ENCODE assay signal across 23 cellular contexts in genomic region chr9:89902450-89902849, GRCh38.
DNase-seq lines count a peak whose midpoint lies in the region; ATAC-seq and TF ChIP-seq lines count a peak whose summit lies in the region.
"Had no signal": no experiment of that assay in that cellular context is flagged by ENCODE, and none has a peak within 500 bp of the region (broad histone marks: within the 10 kb centered on the region; RNA-seq: fewer than 3 reads in every experiment).

No MANE protein-coding gene starts in this region.

- no peaks in the 10 kb centered on the region for H3F3A ChIP-seq in neural progenitor cell (ENCODE audit: low read depth)

- H3K27ac Mint-ChIP-seq in endodermal cell (no peak overlapping the region), neural progenitor cell (no peak overlapping the region)
- no peak overlapping the region for H3K27ac Mint-ChIP-seq in naive thymus-derived CD4-positive, alpha-beta T cell
- H3K27ac Mint-ChIP-seq: activated naive CD4-positive, alpha-beta T cell treated with anti-CD3 and anti-CD28 coated beads, Interleukin-2, amount 10 ng/mL, durations not matched to agents 7 days and 5 days had no signal

- H3K4me1 ChIP-seq in endodermal cell (ENCODE audit: control insufficient read depth, insufficient read depth, low read length) (peaks cover 6% of the 10 kb centered on the region), neural progenitor cell (no peaks in the 10 kb centered on the region)
- no peaks in the 10 kb centered on the region for H3K4me1 ChIP-seq in naive thymus-derived CD4-positive, alpha-beta T cell (ENCODE audit: control insufficient read depth in 2 of 2, insufficient read depth in 2 of 2, low read length in 2 of 2)

- TF ChIP-seq RAD21 in Ishikawa (IDR thresholded peaks at IDR 0.05; ENCODE audit: low read depth), result no peak

- no peaks in the 10 kb centered on the region for H3K79me2 ChIP-seq in neural progenitor cell (ENCODE audit: low read depth)

- H3K27me3 Mint-ChIP-seq in endodermal cell (ENCODE audit: insufficient read depth) (no peaks in the 10 kb centered on the region), neural progenitor cell (ENCODE audit: insufficient read depth, low read depth) (peaks cover 3% of the 10 kb centered on the region)
- H3K27me3 Mint-ChIP-seq in naive thymus-derived CD4-positive, alpha-beta T cell, result peaks cover 5 to 68% (median 21%) of the 10 kb centered on the region in 5 donors

- no peak overlapping the region for H3K4me3 Mint-ChIP-seq in endodermal cell
- peak overlapping the region; percentile 33 for H3K4me3 Mint-ChIP-seq in neural progenitor cell
- no peak overlapping the region for H3K4me3 Mint-ChIP-seq in naive thymus-derived CD4-positive, alpha-beta T cell
- H3K4me3 Mint-ChIP-seq: activated naive CD4-positive, alpha-beta T cell treated with anti-CD3 and anti-CD28 coated beads, Interleukin-2, amount 10 ng/mL, durations not matched to agents 7 days and 5 days; activated T-cell treated with anti-CD3 and anti-CD28 coated beads, Interleukin-2, amount 50 U/mL, for 4 hours; effector memory CD8-positive, alpha-beta T cell had no signal

- H3K27ac ChIP-seq in endodermal cell (ENCODE audit: low read depth, low read length) (peak overlapping the region; percentile 70), neural progenitor cell (no peak overlapping the region)
- H3K27ac ChIP-seq in naive thymus-derived CD4-positive, alpha-beta T cell (ENCODE audit: low read depth, low read length), result no peak overlapping the region
- H3K27ac ChIP-seq: heart left ventricle, left ventricle myocardium inferior, SK-N-MC had no signal

- POLR2A ChIA-PET in naive thymus-derived CD4-positive, alpha-beta T cell (lab: Charles Lee), result no interaction called here

- no peak overlapping the region for H3K9ac ChIP-seq in endodermal cell (ENCODE audit: extremely low read depth, low read length, poor library complexity, severe bottlenecking)
- H3K9ac ChIP-seq in neural progenitor cell, result no peak overlapping the region

- H3K4me3 ChIP-seq in endodermal cell (ENCODE audit: low read length), result no peak overlapping the region
- H3K4me3 ChIP-seq in neural progenitor cell, result no peak overlapping the region
- H3K4me3 ChIP-seq in naive thymus-derived CD4-positive, alpha-beta T cell (ENCODE audit: low read length), result no peak overlapping the region
- H3K4me3 ChIP-seq: heart left ventricle, K562, left ventricle myocardium inferior, SK-N-MC, spleen had no signal

- no peaks in the 10 kb centered on the region for H3K9me3 Mint-ChIP-seq in endodermal cell
- no peaks in the 10 kb centered on the region for H3K9me3 Mint-ChIP-seq in neural progenitor cell
- peaks cover 0 to 2% (median 0%) of the 10 kb centered on the region in 11 donors for H3K9me3 Mint-ChIP-seq in naive thymus-derived CD4-positive, alpha-beta T cell
- H3K9me3 Mint-ChIP-seq: activated naive CD4-positive, alpha-beta T cell treated with anti-CD3 and anti-CD28 coated beads, Interleukin-2, amount 10 ng/mL, durations not matched to agents 7 days and 5 days; activated T-cell treated with anti-CD3 and anti-CD28 coated beads, Interleukin-2, amount 50 U/mL, for 4 hours; effector memory CD8-positive, alpha-beta T cell had no signal

- ATAC-seq in naive thymus-derived CD4-positive, alpha-beta T cell, result no peak
- ATAC-seq: activated CD4-positive, CD25-positive, alpha-beta regulatory T cell treated with anti-CD3 and anti-CD28 coated beads, Interleukin-2, amount 50 U/mL, for 24 hours; activated T-cell treated with anti-CD3 and anti-CD28 coated beads, Interleukin-2, amount 50 U/mL, for 4 hours; effector memory CD8-positive, alpha-beta T cell; K562 had no signal

- H3K36me3 ChIP-seq in endodermal cell (ENCODE audit: control insufficient read depth, insufficient read depth, low read length) (no peaks in the 10 kb centered on the region), neural progenitor cell (no peaks in the 10 kb centered on the region)
- no peaks in the 10 kb centered on the region for H3K36me3 ChIP-seq in naive thymus-derived CD4-positive, alpha-beta T cell (ENCODE audit: control insufficient read depth in 2 of 3, insufficient read depth in 3 of 3, low read length in 3 of 3)
- H3K36me3 ChIP-seq: heart left ventricle, left ventricle myocardium inferior, spleen had no signal

- intact Hi-C loops in naive thymus-derived CD4-positive, alpha-beta T cell (cut with micrococcal nuclease), result no loop called here

- no peak for TF ChIP-seq EP300 in Ishikawa (IDR thresholded peaks at IDR 0.05; ENCODE audit: borderline replicate concordance)

- H2AFZ ChIP-seq in neural progenitor cell (replicated peaks), result no peak overlapping the region

- H3K9me3 ChIP-seq in endodermal cell (ENCODE audit: control insufficient read depth, low read length), result no peaks in the 10 kb centered on the region
- no peaks in the 10 kb centered on the region for H3K9me3 ChIP-seq in neural progenitor cell (ENCODE audit: low read depth)
- H3K9me3 ChIP-seq in naive thymus-derived CD4-positive, alpha-beta T cell (ENCODE audit: control insufficient read depth in 2 of 3, low read length in 3 of 3), result no peaks in the 10 kb centered on the region
- H3K9me3 ChIP-seq: heart left ventricle, left ventricle myocardium inferior, spleen had no signal

- H3K4me2 ChIP-seq in neural progenitor cell, result no peak overlapping the region

- DNase-seq in Daoy (ENCODE audit: low read depth) (peak; percentile 86), endodermal cell (no peak), neural progenitor cell (ENCODE audit: low spot score) (no peak), DMS53 (lab: John Stamatoyannopoulos, UW) (no peak), NCI-H510A (lab: John Stamatoyannopoulos, UW) (no peak)
- no peak for DNase-seq in stimulated activated naive CD4-positive, alpha-beta T cell (lab: John Stamatoyannopoulos, UW)
- no peak for DNase-seq in naive thymus-derived CD4-positive, alpha-beta T cell
- DNase-seq: activated naive CD4-positive, alpha-beta T cell treated with anti-CD3 and anti-CD28 coated beads, Interleukin-2, amount 10 ng/mL, durations not matched to agents 7 days and 5 days; activated T-cell treated with anti-CD3 and anti-CD28 coated beads, Interleukin-2, amount 50 U/mL, for 4 hours; effector memory CD8-positive, alpha-beta T cell; left ventricle myocardium inferior; MV-4-11; NCI-H187 treated with DMSO at 0.1 percent for 48 hours; NCI-H510A treated with DMSO at 0.1 percent for 48 hours; RPMI8226; spleen; stimulated activated CD4-positive, alpha-beta T cell treated with anti-CD3 and anti-CD28 coated beads, Interleukin-4, amount 100 ng/mL, for 24 hours; trophoblast cell had no signal

- no peaks in the 10 kb centered on the region for H3K27me3 ChIP-seq in endodermal cell (ENCODE audit: control insufficient read depth, insufficient read depth, low read length, poor library complexity, severe bottlenecking)
- no peaks in the 10 kb centered on the region for H3K27me3 ChIP-seq in neural progenitor cell
- no peaks in the 10 kb centered on the region for H3K27me3 ChIP-seq in naive thymus-derived CD4-positive, alpha-beta T cell (ENCODE audit: control insufficient read depth in 2 of 2, insufficient read depth in 2 of 2, low read length in 2 of 2)
- H3K27me3 ChIP-seq: heart left ventricle had no signal

- peaks cover 9% of the 10 kb centered on the region for H3K4me1 Mint-ChIP-seq in endodermal cell
- H3K4me1 Mint-ChIP-seq in neural progenitor cell, result peaks cover 14% of the 10 kb centered on the region
- peaks cover 0 to 4% (median 0%) of the 10 kb centered on the region in 7 donors for H3K4me1 Mint-ChIP-seq in naive thymus-derived CD4-positive, alpha-beta T cell
- H3K4me1 Mint-ChIP-seq: activated naive CD4-positive, alpha-beta T cell treated with anti-CD3 and anti-CD28 coated beads, Interleukin-2, amount 10 ng/mL, durations not matched to agents 7 days and 5 days had no signal

- H3K36me3 Mint-ChIP-seq in endodermal cell (ENCODE audit: low read depth), result no peaks in the 10 kb centered on the region
- no peaks in the 10 kb centered on the region for H3K36me3 Mint-ChIP-seq in neural progenitor cell
- no peaks in the 10 kb centered on the region for H3K36me3 Mint-ChIP-seq in naive thymus-derived CD4-positive, alpha-beta T cell
- H3K36me3 Mint-ChIP-seq: activated naive CD4-positive, alpha-beta T cell treated with anti-CD3 and anti-CD28 coated beads, Interleukin-2, amount 10 ng/mL, durations not matched to agents 7 days and 5 days had no signal

- TF ChIP-seq CTCF in endodermal cell (conservative IDR thresholded peaks at IDR 0.05), result no peak
- no peak for TF ChIP-seq CTCF in neural progenitor cell (IDR thresholded peaks at IDR 0.05)

- CTCF ChIA-PET in naive thymus-derived CD4-positive, alpha-beta T cell (lab: Charles Lee), result interaction anchor here (0.9 kb wide), 1 partner anchor 118 kb away, joined by 4 read pairs; no protein-coding TSS in a partner anchor

- 90% methylated on average over 6 of the region's 6 CpGs; no CpG with 5 or more reads in 1 of the 2 experiments for WGBS in endodermal cell (ENCODE audit: insufficient coverage in 1 of 2, insufficient read length in 1 of 2), 2 experiments

- no peaks in the 10 kb centered on the region for H4K20me1 ChIP-seq in neural progenitor cell (ENCODE audit: low read depth)

TF ChIP-seq in Ishikawa, 13 proteins besides CTCF, POLR2A, EP300 and RAD21:
- TF ChIP-seq REST (IDR thresholded peaks at IDR 0.05; ENCODE audit: low read depth) (no peak), TEAD4 (IDR thresholded peaks at IDR 0.05) (peak; percentile 42), TCF12 (IDR thresholded peaks at IDR 0.05; ENCODE audit: low read depth) (no peak)
